ENCODE assay signal across 25 cellular contexts in genomic region chr17:37713624-37714023, GRCh38. TPM values are rescaled to one million over a fixed set of nuclear protein-coding genes. Genes with fewer than 3 reads are reported as not detected.
DNase-seq lines count a peak whose midpoint lies in the region; TF ChIP-seq lines count a peak whose summit lies in the region.
"Had no signal": no experiment of that assay in that cellular context is flagged by ENCODE, and none has a peak within 500 bp of the region (broad histone marks: within the 10 kb centered on the region; RNA-seq: fewer than 3 reads in every experiment).

No MANE protein-coding gene starts in this region.

- H3F3A ChIP-seq in MM.1S (ENCODE audit: insufficient read depth, low read length), result peaks cover 11% of the 10 kb centered on the region; the same call in 1 of the 2 replicates

- WGBS in liver, result 56% methylated on average over 4 of the region's 4 CpGs
- 38 to 67% methylated on average over 4 of the region's 4 CpGs for WGBS in sigmoid colon, 2 donors

- no peak overlapping the region for H3K27ac Mint-ChIP-seq in HFFc6
- H3K27ac Mint-ChIP-seq: CD4-positive, alpha-beta memory T cell; IgD-negative memory B cell had no signal

- TF ChIP-seq EP300 in sigmoid colon (IDR thresholded peaks at IDR 0.05), result no peak

- H3K36me3 Mint-ChIP-seq in HFFc6 (ENCODE audit: low read depth), result no peaks in the 10 kb centered on the region
- H3K36me3 Mint-ChIP-seq: CD4-positive, alpha-beta memory T cell; IgD-negative memory B cell had no signal

- H3K9ac ChIP-seq in liver (ENCODE audit: low read depth in 1 of 2, low read length in 2 of 2) (peak overlapping the region in 1 of 2 donors; percentile 21), MM.1S (ENCODE audit: low read length) (no peak overlapping the region)

- no peak for TF ChIP-seq RAD21 in liver (IDR thresholded peaks at IDR 0.05)

- H3K9me3 ChIP-seq in liver (ENCODE audit: control insufficient read depth in 4 of 4, low read length in 3 of 4) (no peaks in the 10 kb centered on the region), sigmoid colon (no peaks in the 10 kb centered on the region), MM.1S (replicated peaks; ENCODE audit: insufficient read depth, low read length) (no peaks in the 10 kb centered on the region)
- H3K9me3 ChIP-seq: BE2C had no signal

- H3K4me3 ChIP-seq in liver (ENCODE audit: low read depth in 1 of 3, low read length in 3 of 3) (no peak overlapping the region), sigmoid colon (no peak overlapping the region), MM.1S (ENCODE audit: low read length) (no peak overlapping the region)

- H3K4me3 Mint-ChIP-seq in HFFc6, result no peak overlapping the region
- H3K4me3 Mint-ChIP-seq: CD4-positive, alpha-beta memory T cell; IgD-negative memory B cell had no signal

- H3K27ac ChIP-seq in liver (ENCODE audit: low read depth in 1 of 2, low read length in 2 of 2), result peak overlapping the region; percentile 77 to 86
- H3K27ac ChIP-seq in sigmoid colon, result no peak overlapping the region
- H3K27ac ChIP-seq in MM.1S (ENCODE audit: low read length), result no peak overlapping the region
- H3K27ac ChIP-seq: HL-60 had no signal

- no peak for TF ChIP-seq POLR2A in sigmoid colon (IDR thresholded peaks at IDR 0.05)

- no peaks in the 10 kb centered on the region for H3K27me3 ChIP-seq in liver (ENCODE audit: control insufficient read depth in 4 of 4, insufficient read depth in 4 of 4, low read length in 3 of 4)
- H3K27me3 ChIP-seq in sigmoid colon, result peaks cover 0 to 28% (median 4%) of the 10 kb centered on the region in 3 donors
- H3K27me3 ChIP-seq in MM.1S (replicated peaks; ENCODE audit: insufficient read depth, low read length), result no peaks in the 10 kb centered on the region

- no peak overlapping the region for H3K4me2 ChIP-seq in MM.1S (ENCODE audit: low read depth, low read length)

- H3K9me3 Mint-ChIP-seq in HFFc6, result no peaks in the 10 kb centered on the region
- H3K9me3 Mint-ChIP-seq: IgD-negative memory B cell had no signal

- TF ChIP-seq CTCF in liver (IDR thresholded peaks at IDR 0.05; ENCODE audit: low read depth, low read length, missing input control) (no peak), sigmoid colon (IDR thresholded peaks at IDR 0.05) (no peak), HFFc6 (IDR thresholded peaks at IDR 0.05) (no peak), MM.1S (IDR thresholded peaks at IDR 0.05; ENCODE audit: low read length) (no peak)

- intact Hi-C loops in sigmoid colon (cut with DNase I), result no loop called here

- peaks cover 47% of the 10 kb centered on the region for H3K27me3 Mint-ChIP-seq in HFFc6 (ENCODE audit: insufficient read depth)

- H3K4me1 Mint-ChIP-seq in HFFc6 (ENCODE audit: low read depth), result peaks cover 22% of the 10 kb centered on the region

- H3K36me3 ChIP-seq in liver (ENCODE audit: control insufficient read depth in 4 of 4, insufficient read depth in 3 of 4, low read depth in 1 of 4, low read length in 3 of 4) (no peaks in the 10 kb centered on the region), sigmoid colon (no peaks in the 10 kb centered on the region), MM.1S (replicated peaks; ENCODE audit: insufficient read depth, low read length) (no peaks in the 10 kb centered on the region)
- H3K36me3 ChIP-seq: BE2C had no signal

- DNase-seq in NCI-H1436 (lab: John Stamatoyannopoulos, UW), result peak; percentile 0
- DNase-seq in NCI-H1436 treated with DMSO at 0.1 percent for 48 hours (lab: John Stamatoyannopoulos, UW), result no peak
- peak; percentile 15 for DNase-seq in SK-N-DZ (ENCODE audit: low spot score)
- DNase-seq in sigmoid colon, result peak; percentile 32
- no peak for DNase-seq in HFFc6
- no peak for DNase-seq in effector CD8-positive, alpha-beta T cell (lab: John Stamatoyannopoulos, UW)
- DNase-seq in MM.1S, result no peak
- DNase-seq: 8988T; BE2C; CD4-positive, alpha-beta memory T cell; DMS79; H7; Karpas-422; NCI-H1048; NCI-H187 treated with DMSO at 0.1 percent for 48 hours; NCI-H446; NCI-H526 treated with DMSO at 0.1 percent for 48 hours; SW 1271 had no signal

- H3K4me1 ChIP-seq in liver (ENCODE audit: control insufficient read depth in 4 of 4, insufficient read depth in 4 of 4, low read length in 3 of 4) (peaks cover 19 to 67% (median 46%) of the 10 kb centered on the region in 4 donors), sigmoid colon (peaks cover 0 to 7% (median 0%) of the 10 kb centered on the region in 4 donors), MM.1S (ENCODE audit: low read length) (peaks cover 17% of the 10 kb centered on the region)
- H3K4me1 ChIP-seq: BE2C had no signal

- H3K9me2 ChIP-seq in MM.1S (replicated peaks; ENCODE audit: insufficient read depth, low read length), result no peaks in the 10 kb centered on the region

- H4K20me1 ChIP-seq in MM.1S (ENCODE audit: insufficient read depth, low read length), result no peaks in the 10 kb centered on the region

- no peak overlapping the region for H2AFZ ChIP-seq in MM.1S (ENCODE audit: low read length)

- no peaks in the 10 kb centered on the region for H3K79me2 ChIP-seq in MM.1S (ENCODE audit: low read length)

TF ChIP-seq in liver, 16 proteins besides CTCF, POLR2A, EP300 and RAD21:
- TF ChIP-seq FOXA2 (IDR thresholded peaks at IDR 0.05), result no peak
- TF ChIP-seq TAF1 (conservative IDR thresholded peaks at IDR 0.05), result no peak
- TF ChIP-seq HNF4G (IDR thresholded peaks at IDR 0.05), result no peak
- TF ChIP-seq, protein P1, sequence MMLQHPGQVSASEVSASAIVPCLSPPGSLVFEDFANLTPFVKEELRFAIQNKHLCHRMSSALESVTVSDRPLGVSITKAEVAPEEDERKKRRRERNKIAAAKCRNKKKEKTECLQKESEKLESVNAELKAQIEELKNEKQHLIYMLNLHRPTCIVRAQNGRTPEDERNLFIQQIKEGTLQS (IDR thresholded peaks at IDR 0.05), result no peak
- TF ChIP-seq HNF4A (conservative IDR thresholded peaks at IDR 0.05), result no peak

RNA-seq across cellular contexts. Expression of gene HNF1B, which starts 31.2 kb away (rescaled TPM):
- not detected in 2 replicates for polyA plus RNA-seq in SK-N-DZ (2014; cell fraction: cytosol; rRNA removed)
- not detected in 2 replicates for polyA plus RNA-seq in SK-N-DZ (2014; cell fraction: nucleus; rRNA removed)
- total RNA-seq in liver (1 to 10 TPM; 1.6 to 3.8 TPM), sigmoid colon (under 1 TPM in 1 of 4 donors, not detected in 3; 0.28 TPM)
- polyA plus RNA-seq in liver (1 to 10 TPM; 5.2 to 5.7 TPM), sigmoid colon (10 to 100 TPM in 2 of 3 donors, 1 to 10 TPM in 1; 9.6 to 13.2 (median 11.8) TPM)
- total RNA-seq in HFFc6 (2021; fragmentation: NEBNext Ultra II Directional; extraction: Animal tissue kit (Norgen Biotek cat#: 25700)), result not detected
- total RNA-seq: CD4-positive, alpha-beta memory T cell; MCF 10A; OCI-LY7; Right ventricle myocardium inferior; SK-MEL-5 had no signal
- polyA plus RNA-seq: CD4-positive, alpha-beta memory T cell; IgD-negative memory B cell had no signal

Comparison
In these comparisons a context has a peak if more than half of its experiments do, and no peak if none do; other contexts are left out.
1. DNase-seq: peak in NCI-H1436 (single experiment), SK-N-DZ (single experiment) and sigmoid colon (single experiment); none in NCI-H1436 treated with DMSO at 0.1 percent for 48 hours (single experiment), HFFc6 (single experiment), effector CD8-positive, alpha-beta T cell (single experiment) and MM.1S (single experiment).
2. H3K27ac ChIP-seq: peak in liver (2 of 2); none in sigmoid colon (0 of 4) and MM.1S (single experiment).